Comparison of ENCODE assay signal across 1 cellular context in the genomic region with DNA sequence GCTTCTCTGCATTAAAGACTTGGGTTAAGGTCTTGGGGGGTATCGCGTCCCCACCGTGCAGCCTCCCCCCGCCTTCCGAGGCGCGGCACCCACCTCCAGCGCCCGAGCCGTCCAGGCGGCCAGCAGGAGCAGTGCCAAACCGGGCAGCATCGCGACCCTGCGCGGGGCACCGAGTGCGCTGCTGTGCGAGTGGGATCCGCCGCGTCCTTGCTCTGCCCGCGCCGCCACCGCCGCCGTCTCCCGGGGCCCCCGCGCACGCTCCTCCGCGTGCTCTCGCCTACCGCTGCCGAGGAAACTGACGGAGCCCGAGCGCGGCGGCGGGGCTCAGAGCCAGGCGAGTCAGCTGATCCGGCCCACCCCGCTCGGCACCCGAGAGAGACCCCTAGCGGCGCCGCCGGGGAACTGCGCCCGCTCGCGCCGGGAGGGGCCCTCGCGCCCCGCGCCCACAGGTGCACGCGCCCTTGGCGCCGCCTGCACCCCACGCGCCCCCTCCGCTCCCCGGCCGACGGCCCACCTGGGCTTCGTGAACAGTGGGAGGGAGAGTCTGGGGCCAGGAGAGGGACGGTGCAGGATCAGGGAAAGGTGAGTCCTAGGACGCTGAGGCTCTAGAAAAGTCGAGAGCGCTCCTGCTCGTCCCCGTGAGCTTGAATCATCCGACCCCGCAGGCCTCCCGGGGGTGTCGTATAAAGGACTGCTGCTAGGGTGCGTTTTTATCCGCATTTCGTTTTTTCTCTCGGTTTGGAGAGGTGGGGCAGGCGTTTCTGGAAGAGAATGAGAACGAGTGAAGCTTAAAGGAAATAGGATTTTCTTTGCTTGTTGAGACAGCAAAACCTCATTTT.
TF ChIP-seq lines count a peak whose summit lies in the region.

A gene (minus strand): TSS at position 300 of the 839 bp plus-strand sequence. CDS start 150 bp downstream, at position 150.

TF ChIP-seq in IMR-90, 13 proteins besides CTCF, POLR2A, EP300 and RAD21 (continued from another document):
- TF ChIP-seq, protein P1, sequence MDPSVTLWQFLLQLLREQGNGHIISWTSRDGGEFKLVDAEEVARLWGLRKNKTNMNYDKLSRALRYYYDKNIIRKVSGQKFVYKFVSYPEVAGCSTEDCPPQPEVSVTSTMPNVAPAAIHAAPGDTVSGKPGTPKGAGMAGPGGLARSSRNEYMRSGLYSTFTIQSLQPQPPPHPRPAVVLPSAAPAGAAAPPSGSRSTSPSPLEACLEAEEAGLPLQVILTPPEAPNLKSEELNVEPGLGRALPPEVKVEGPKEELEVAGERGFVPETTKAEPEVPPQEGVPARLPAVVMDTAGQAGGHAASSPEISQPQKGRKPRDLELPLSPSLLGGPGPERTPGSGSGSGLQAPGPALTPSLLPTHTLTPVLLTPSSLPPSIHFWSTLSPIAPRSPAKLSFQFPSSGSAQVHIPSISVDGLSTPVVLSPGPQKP (IDR thresholded peaks at IDR 0.05; ENCODE audit: borderline replicate concordance, low read depth, low read length): no peak
- TF ChIP-seq SMC3 (IDR thresholded peaks at IDR 0.05; ENCODE audit: low read depth, low read length) (peak; percentile 56), CEBPB (IDR thresholded peaks at IDR 0.05; ENCODE audit: low read depth, low read length) (no peak), NFE2L2 (IDR thresholded peaks at IDR 0.05; ENCODE audit: low read depth, low read length) (no peak)
